ENCODE assay signal across 8 cellular contexts in genomic region chr1:16498047-16498446, GRCh38. TPM values are rescaled to one million over a fixed set of nuclear protein-coding genes. Genes with fewer than 3 reads are reported as not detected.
A peak's percentile ranks its signal among the peaks of the same experiment; 100 is the strongest.
DNase-seq lines count a peak whose midpoint lies in the region; TF ChIP-seq lines count a peak whose summit lies in the region.
"Not testable (repeated sequence)": the region's sequence is repeated elsewhere in the genome, so short reads cannot be mapped to it uniquely, and the experiment has no call there.

No MANE protein-coding gene starts in this region.

- not testable (repeated sequence) for H3K36me3 ChIP-seq in BLaER1 treated with 17β-estradiol and CSF1 and Interleukin-3, amounts not matched to agents 10 nM and 100 nM; ascending aorta; endodermal cell (ENCODE audit: control insufficient read depth, insufficient read depth, low read length); iPS-20b (ENCODE audit: insufficient read depth, low read depth, low read length); osteoblast (ENCODE audit: insufficient read depth, low read length)

- H3K27me3 ChIP-seq in BLaER1 treated with 17β-estradiol and CSF1 and Interleukin-3, amounts not matched to agents 10 nM and 100 nM; ascending aorta; endodermal cell (ENCODE audit: control insufficient read depth, insufficient read depth, low read length, poor library complexity, severe bottlenecking); iPS-20b (ENCODE audit: insufficient read depth, low read length); osteoblast (ENCODE audit: insufficient read depth, low read length): not testable (repeated sequence)

- H3K27me3 Mint-ChIP-seq in endodermal cell (ENCODE audit: insufficient read depth) = not testable (repeated sequence)

- TF ChIP-seq CTCF in VCaP (conservative IDR thresholded peaks at IDR 0.05); ascending aorta (IDR thresholded peaks at IDR 0.05); endodermal cell (conservative IDR thresholded peaks at IDR 0.05); osteoblast (IDR thresholded peaks at IDR 0.05; ENCODE audit: extremely low read depth, low read depth, low read length): not testable (repeated sequence)

- peaks cover 13% of the 10 kb centered on the region for H3K79me2 ChIP-seq in osteoblast (ENCODE audit: insufficient read depth, low read length)

- H3K4me3 Mint-ChIP-seq in endodermal cell = peak overlapping the region; percentile 72

- H3K4me1 Mint-ChIP-seq in endodermal cell = not testable (repeated sequence)

- H3K4me3 ChIP-seq in BLaER1 treated with 17β-estradiol and CSF1 and Interleukin-3, amounts not matched to agents 10 nM and 100 nM = peak overlapping the region; percentile 75 to 94 (median 82)
- H3K4me3 ChIP-seq in Jurkat, Clone E6-1 (ENCODE audit: low read length) = peak overlapping the region; percentile 68; the same call in 1 of the 2 replicates
- H3K4me3 ChIP-seq in ascending aorta (peak overlapping the region; percentile 70 to 90), endodermal cell (ENCODE audit: low read length) (peak overlapping the region; percentile 76), iPS-20b (ENCODE audit: low read length) (peak overlapping the region; percentile 71), osteoblast (ENCODE audit: insufficient read depth, low read length) (peak overlapping the region; percentile 85)

- H3K9ac ChIP-seq in BLaER1 treated with 17β-estradiol and CSF1 and Interleukin-3, amounts not matched to agents 10 nM and 100 nM = peak overlapping the region; percentile 67 to 89 (median 82); a peak in 20 of 22 replicates
- H3K9ac ChIP-seq in endodermal cell (ENCODE audit: extremely low read depth, low read length, poor library complexity, severe bottlenecking) = peak overlapping the region; percentile 30
- peak overlapping the region; percentile 59; the same call in 1 of the 2 replicates for H3K9ac ChIP-seq in iPS-20b (ENCODE audit: low read depth, low read length)

- not testable (repeated sequence) for H3K27ac Mint-ChIP-seq in endodermal cell

- not testable (repeated sequence) for H2AFZ ChIP-seq in osteoblast (ENCODE audit: low read length)

- peaks cover 0 to 13% (median 0%) of the 10 kb centered on the region in 11 experiments; a peak in 4 of 22 replicates for H4K20me1 ChIP-seq in BLaER1 treated with 17β-estradiol and CSF1 and Interleukin-3, amounts not matched to agents 10 nM and 100 nM
- not testable (repeated sequence) for H4K20me1 ChIP-seq in osteoblast (ENCODE audit: insufficient read depth, low read length)

- intact Hi-C loops in ascending aorta (cut with DNase I) = loop anchor here (2.0 kb wide), 1 partner anchor 15 kb away; no protein-coding TSS in a partner anchor

- 53 to 54% methylated on average over 5 to 10 of the region's 10 CpGs for WGBS in endodermal cell (ENCODE audit: insufficient coverage in 1 of 2, insufficient read length in 1 of 2), 2 experiments

- peak overlapping the region in 4 of 11 experiments; percentile 69 to 78 (median 76); a peak in 7 of 22 replicates for H3K27ac ChIP-seq in BLaER1 treated with 17β-estradiol and CSF1 and Interleukin-3, amounts not matched to agents 10 nM and 100 nM
- peak overlapping the region; percentile 68 for H3K27ac ChIP-seq in VCaP
- H3K27ac ChIP-seq in ascending aorta = peak overlapping the region; percentile 77 to 83
- not testable (repeated sequence) for H3K27ac ChIP-seq in endodermal cell (ENCODE audit: low read depth, low read length); iPS-20b (ENCODE audit: low read length); osteoblast (ENCODE audit: low read depth, low read length)
- H3K27ac ChIP-seq in substantia nigra (ENCODE audit: low read depth, low read length, poor library complexity, severe bottlenecking) = peak overlapping the region; percentile 73

- H3K36me3 Mint-ChIP-seq in endodermal cell (ENCODE audit: low read depth) = not testable (repeated sequence)

- H3K9me3 Mint-ChIP-seq in endodermal cell = not testable (repeated sequence)

- not testable (repeated sequence) for H3K9me3 ChIP-seq in BLaER1 treated with 17β-estradiol and CSF1 and Interleukin-3, amounts not matched to agents 10 nM and 100 nM (replicated peaks in 1 of 11); ascending aorta; endodermal cell (ENCODE audit: control insufficient read depth, low read length); iPS-20b (ENCODE audit: insufficient read depth, low read depth, low read length); osteoblast (ENCODE audit: low read depth, low read length)

- H3K4me2 ChIP-seq in BLaER1 treated with 17β-estradiol and CSF1 and Interleukin-3, amounts not matched to agents 10 nM and 100 nM = peak overlapping the region; percentile 82 to 98 (median 91)
- H3K4me2 ChIP-seq in osteoblast (ENCODE audit: insufficient read depth, low read length) = peak overlapping the region; percentile 84

- H3K4me1 ChIP-seq in BLaER1 treated with 17β-estradiol and CSF1 and Interleukin-3, amounts not matched to agents 10 nM and 100 nM = peaks cover 26 to 37% (median 31%) of the 10 kb centered on the region in 10 experiments
- H3K4me1 ChIP-seq in ascending aorta; endodermal cell (ENCODE audit: control insufficient read depth, insufficient read depth, low read length); iPS-20b (ENCODE audit: insufficient read depth, low read length); osteoblast (ENCODE audit: insufficient read depth, low read length): not testable (repeated sequence)

- DNase-seq in Jurkat, Clone E6-1 (ENCODE audit: low read depth, low spot score); ascending aorta (ENCODE audit: low spot score in 2 of 2); endodermal cell; substantia nigra (lab: John Stamatoyannopoulos, UW): not testable (repeated sequence)
- peak; percentile 78 for DNase-seq in osteoblast (ENCODE audit: insufficient read length, low spot score, missing footprints)

RNA-seq across cellular contexts. Expression of gene RNU1-1, which starts 16.0 kb away (rescaled TPM):
- polyA plus RNA-seq in Jurkat, Clone E6-1 (2012; ENCODE audit: insufficient read depth, insufficient read length) = not detected
- total RNA-seq in ascending aorta = under 0.01 TPM
- 1,000 to 10,000 TPM; 2,483 to 3,611 TPM for total RNA-seq in endodermal cell
- polyA plus RNA-seq in endodermal cell (2013, experiment 1 of 2) = 11,872 TPM
- 14,577 TPM for polyA plus RNA-seq in endodermal cell (2013, experiment 2 of 2)
- under 0.01 TPM in 1 of 2 replicates, not detected in the other for total RNA-seq in osteoblast

RNA-seq across cellular contexts. Expression of gene NECAP2, which starts 57.5 kb away (rescaled TPM):
- polyA plus RNA-seq in Jurkat, Clone E6-1 (2012; ENCODE audit: insufficient read depth, insufficient read length) = 54.0 TPM
- 28.6 TPM for total RNA-seq in ascending aorta
- 10 to 100 TPM; 43.9 to 45.8 TPM for total RNA-seq in endodermal cell
- polyA plus RNA-seq in endodermal cell (2013, experiment 1 of 2) = 40.4 TPM
- polyA plus RNA-seq in endodermal cell (2013, experiment 2 of 2) = 37.9 TPM
- 76.0 and 76.3 TPM in 2 replicates for total RNA-seq in osteoblast

Comparison
In these comparisons a context has a peak if more than half of its experiments do, and no peak if none do; other contexts are left out.
1. H3K9ac ChIP-seq: peak in every context shown above with its lines; median percentile 82 in BLaER1 treated with 17β-estradiol and CSF1 and Interleukin-3, amounts not matched to agents 10 nM and 100 nM; 59 in iPS-20b; 30 in endodermal cell.
2. RNA of gene RNU1-1, which starts 16.0 kb away (total RNA-seq): 2,483 to 3,611 TPM in endodermal cell; under 0.01 TPM in ascending aorta (single experiment) and under 0.01 TPM in osteoblast; every median in the first group is over 1,000 times any median in the second.
3. Peak in every context shown above with its lines, with median percentiles within 50 percentile points of each other: H3K4me3 ChIP-seq.